Comparison of ENCODE assay signal across 32 cellular contexts in the genomic region with DNA sequence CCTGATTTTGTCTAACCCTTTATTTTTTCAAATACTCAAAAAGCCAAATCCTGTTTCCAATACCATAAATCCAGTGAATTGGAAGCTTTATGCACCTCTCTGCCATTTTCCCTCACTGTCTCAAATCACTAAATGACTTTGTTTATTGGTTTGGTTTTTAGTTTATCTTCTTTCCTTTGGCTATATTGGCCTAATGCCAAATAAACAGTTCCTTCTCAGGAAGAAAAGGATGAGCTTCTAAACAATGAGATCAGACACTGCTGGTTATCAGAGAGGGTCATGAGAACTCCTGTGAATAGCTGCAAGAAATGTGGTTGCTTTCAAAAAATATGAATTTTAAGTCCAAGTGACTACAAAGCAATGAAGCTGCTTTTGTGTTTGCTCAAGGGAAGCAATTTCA.
"Had no signal": no experiment of that assay in that cellular context is flagged by ENCODE, and none has a peak within 500 bp of the region (broad histone marks: within the 10 kb centered on the region; RNA-seq: fewer than 3 reads in every experiment).

No MANE protein-coding gene starts in this region.

- H3K27ac Mint-ChIP-seq: activated CD4-positive, alpha-beta T cell treated with anti-CD3 and anti-CD28 coated beads, Interleukin-2, amount 10 ng/mL, durations not matched to agents 24 days and 14 days; activated CD8-positive, alpha-beta T cell treated with anti-CD3 and anti-CD28 coated beads for 36 hours; activated naive CD4-positive, alpha-beta T cell treated with anti-CD3 and anti-CD28 coated beads, Interleukin-2, amount 50 U/mL, for 24 hours; activated naive CD8-positive, alpha-beta T cell treated with anti-CD3 and anti-CD28 coated beads, Interleukin-2, amount 10 ng/mL, durations not matched to agents 7 days and 5 days; activated T-helper 2 cell treated with anti-CD3 and anti-CD28 coated beads, Interferon-gamma antibody, Interleukin-2, Interleukin-4, amounts not matched to agents 10 μg/mL and 5 μg/mL and 100 μg/mL, durations not matched to agents 14 hours and 24 hours and 36 hours; T-cell; T-helper 17 cell had no signal

- H3K27me3 ChIP-seq: body of pancreas, breast epithelium had no signal

- H3K9me3 ChIP-seq: body of pancreas, breast epithelium had no signal

- H3K4me3 Mint-ChIP-seq: activated CD4-positive, alpha-beta T cell treated with anti-CD3 and anti-CD28 coated beads, Interleukin-2, amount 10 ng/mL, durations not matched to agents 24 days and 14 days; activated CD8-positive, alpha-beta T cell treated with anti-CD3 and anti-CD28 coated beads for 36 hours; activated naive CD4-positive, alpha-beta T cell treated with anti-CD3 and anti-CD28 coated beads, Interleukin-2, amount 50 U/mL, for 24 hours; activated naive CD8-positive, alpha-beta T cell treated with anti-CD3 and anti-CD28 coated beads, Interleukin-2, amount 10 ng/mL, durations not matched to agents 7 days and 5 days; T-cell; T-helper 17 cell had no signal

- H3K36me3 ChIP-seq: breast epithelium had no signal

- ATAC-seq: activated CD8-positive, alpha-beta T cell treated with anti-CD3 and anti-CD28 coated beads for 36 hours; body of pancreas; Right ventricle myocardium inferior; SK-N-SH treated with all-trans-retinoic acid at 6 μM for 48 hours; T-cell; T-helper 17 cell had no signal

- H3K9me3 Mint-ChIP-seq: activated CD4-positive, alpha-beta T cell treated with anti-CD3 and anti-CD28 coated beads, Interleukin-2, amount 10 ng/mL, durations not matched to agents 24 days and 14 days; activated CD8-positive, alpha-beta T cell treated with anti-CD3 and anti-CD28 coated beads for 36 hours; activated naive CD4-positive, alpha-beta T cell treated with anti-CD3 and anti-CD28 coated beads, Interleukin-2, amount 50 U/mL, for 24 hours; activated naive CD8-positive, alpha-beta T cell treated with anti-CD3 and anti-CD28 coated beads, Interleukin-2, amount 10 ng/mL, durations not matched to agents 7 days and 5 days; activated T-helper 2 cell treated with anti-CD3 and anti-CD28 coated beads, Interferon-gamma antibody, Interleukin-2, Interleukin-4, amounts not matched to agents 10 μg/mL and 5 μg/mL and 100 μg/mL, durations not matched to agents 14 hours and 24 hours and 36 hours; T-cell had no signal

- H3K4me1 Mint-ChIP-seq: activated CD4-positive, alpha-beta T cell treated with anti-CD3 and anti-CD28 coated beads, Interleukin-2, amount 10 ng/mL, durations not matched to agents 24 days and 14 days; activated naive CD4-positive, alpha-beta T cell treated with anti-CD3 and anti-CD28 coated beads, Interleukin-2, amount 50 U/mL, for 24 hours; activated naive CD8-positive, alpha-beta T cell treated with anti-CD3 and anti-CD28 coated beads, Interleukin-2, amount 10 ng/mL, durations not matched to agents 7 days and 5 days; T-cell; T-helper 17 cell had no signal

- H3K27ac ChIP-seq: breast epithelium, PC-9, RWPE1 had no signal

- FAIRE-seq: astrocyte, RCC 7860 had no signal

- H3K4me3 ChIP-seq: body of pancreas, breast epithelium, PC-9 had no signal

- H3K36me3 Mint-ChIP-seq: activated naive CD4-positive, alpha-beta T cell treated with anti-CD3 and anti-CD28 coated beads, Interleukin-2, amount 50 U/mL, for 24 hours; activated naive CD8-positive, alpha-beta T cell treated with anti-CD3 and anti-CD28 coated beads, Interleukin-2, amount 10 ng/mL, durations not matched to agents 7 days and 5 days; T-cell had no signal

- H3K4me1 ChIP-seq: breast epithelium had no signal

- H3K4me2 ChIP-seq: PC-9 had no signal

- DNase-seq: activated CD4-positive, alpha-beta T cell treated with anti-CD3 and anti-CD28 coated beads, Interleukin-2, amount 10 ng/mL, durations not matched to agents 24 days and 14 days; activated CD4-positive, alpha-beta T cell treated with anti-CD3 and anti-CD28 coated beads, Interleukin-2, amount 50 U/mL, for 4 hours; activated CD8-positive, alpha-beta T cell treated with anti-CD3 and anti-CD28 coated beads for 36 hours; activated gamma-delta T cell; activated naive CD4-positive, alpha-beta T cell treated with Interleukin-2 at 50 U/mL for 16 hours; activated naive CD8-positive, alpha-beta T cell treated with anti-CD3 and anti-CD28 coated beads, Interleukin-2, amount 10 ng/mL, durations not matched to agents 7 days and 5 days; activated T-cell treated with anti-CD3 and anti-CD28 coated beads, Interleukin-2, amount 50 U/mL, for 1 hour; amygdala; body of pancreas; Karpas-422; NCI-H1105; NCI-H1417 treated with DMSO at 0.1 percent for 48 hours; NCI-H1694; NCI-H1930; NCI-H2081 treated with DMSO at 0.1 percent for 48 hours; NCI-H2171; NCI-H510A; NCI-H526; NK-92 treated with Interleukin-12 subunit alpha and Interleukin-12 subunit beta, amount 100 ng/mL, for 24 hours; PC-9; SIG-M5; T-cell; T-helper 17 cell; T-helper 9 cell had no signal

- H2AFZ ChIP-seq: PC-9 had no signal
